Comparison of ENCODE assay signal across 36 cellular contexts in the genomic region with DNA sequence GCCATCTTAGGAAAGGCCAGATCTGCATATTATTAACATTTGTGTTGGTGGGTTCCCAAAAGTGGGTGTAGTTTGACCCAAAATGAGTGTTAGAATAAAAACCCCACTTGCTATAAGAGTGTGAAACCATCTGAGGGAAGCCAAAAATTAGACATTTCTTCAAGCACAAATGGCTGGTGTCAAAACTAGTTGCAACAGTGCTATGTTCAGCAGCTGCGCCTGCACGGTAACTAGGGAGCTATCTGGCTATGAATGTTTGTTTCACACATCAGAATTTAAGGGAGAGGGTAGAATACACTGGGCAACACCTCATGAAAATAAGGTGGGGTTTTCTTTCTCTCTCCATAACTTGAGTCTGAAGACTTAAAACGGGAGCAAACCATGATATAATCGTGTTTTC. TPM values are rescaled to one million over a fixed set of nuclear protein-coding genes. Genes with fewer than 3 reads are reported as not detected.
"Had no signal": no experiment of that assay in that cellular context is flagged by ENCODE, and none has a peak within 500 bp of the region (broad histone marks: within the 10 kb centered on the region; RNA-seq: fewer than 3 reads in every experiment).

No MANE protein-coding gene starts in this region.

- H3K27ac Mint-ChIP-seq: activated B cell treated with CpG ODN at 0.5 μM for 24 hours; activated CD8-positive, alpha-beta memory T cell treated with anti-CD3 and anti-CD28 coated beads, Interleukin-2, amount 10 ng/mL, durations not matched to agents 7 days and 5 days; activated CD8-positive, alpha-beta T cell treated with anti-CD3 and anti-CD28 coated beads, Interleukin-2, amount 10 ng/mL, durations not matched to agents 7 days and 5 days; activated naive CD4-positive, alpha-beta T cell treated with anti-CD3 and anti-CD28 coated beads for 36 hours; activated naive CD4-positive, alpha-beta T cell treated with anti-CD3 and anti-CD28 coated beads, Interleukin-2, amount 50 U/mL, for 24 hours; activated naive CD8-positive, alpha-beta T cell treated with anti-CD3 and anti-CD28 coated beads for 36 hours; activated naive CD8-positive, alpha-beta T cell treated with anti-CD3 and anti-CD28 coated beads, Interleukin-2, amount 50 U/mL, for 24 hours; activated T-helper 1 cell treated with anti-CD3 and anti-CD28 coated beads, Interleukin-12 subunit alpha, Interleukin-12 subunit beta, Interleukin-2, Interleukin-4 antibody, amounts not matched to agents 30 ng/mL and 10 ng/mL and 1 ng/mL, durations not matched to agents 14 hours and 24 hours and 36 hours; activated T-helper 2 cell treated with anti-CD3 and anti-CD28 coated beads, Interferon-gamma antibody, Interleukin-2, Interleukin-4, amounts not matched to agents 10 μg/mL and 5 μg/mL and 100 μg/mL, durations not matched to agents 14 hours and 24 hours and 36 hours; dendritic cell treated with granulocyte-macrophage colony-stimulating factor and Interleukin-4, amounts not matched to agents 40 ng/mL and 50 ng/mL, for 4 days; endodermal cell; T-helper 17 cell; T-helper 2 cell treated with Interferon-gamma antibody and Interleukin-4, amounts not matched to agents 5 μg/mL and 100 μg/mL, for 36 hours had no signal

- DNase-seq: activated B cell treated with CpG ODN at 0.5 μM for 24 hours; activated CD4-positive, alpha-beta T cell treated with anti-CD3 and anti-CD28 coated beads for 48 hours; activated CD4-positive, alpha-beta T cell treated with anti-CD3 and anti-CD28 coated beads, Interleukin-2, amount 50 U/mL, for 1 hour; activated CD4-positive, alpha-beta T cell treated with anti-CD3 and anti-CD28 coated beads, Interleukin-2, amount 50 U/mL, for 48 hours; activated CD8-positive, alpha-beta memory T cell treated with anti-CD3 and anti-CD28 coated beads, Interleukin-2, amount 10 ng/mL, durations not matched to agents 7 days and 5 days; activated CD8-positive, alpha-beta memory T cell treated with anti-CD3 and anti-CD28 coated beads, Interleukin-2, amount 50 U/mL, for 4 hours; activated CD8-positive, alpha-beta T cell treated with anti-CD3 and anti-CD28 coated beads, Interleukin-2, amount 10 ng/mL, durations not matched to agents 7 days and 5 days; activated effector memory CD4-positive, alpha-beta T cell treated with anti-CD3 and anti-CD28 coated beads, Interleukin-2, amount 50 U/mL, for 16 hours; activated naive CD4-positive, alpha-beta T cell treated with anti-CD3 and anti-CD28 coated beads for 36 hours; activated naive CD8-positive, alpha-beta T cell treated with anti-CD3 and anti-CD28 coated beads for 36 hours; activated naive CD8-positive, alpha-beta T cell treated with anti-CD3 and anti-CD28 coated beads, Interleukin-2, amount 50 U/mL, for 24 hours; activated T-cell treated with anti-CD3 and anti-CD28 coated beads, Interleukin-2, amount 50 U/mL, for 1 hour; activated T-cell treated with anti-CD3 and anti-CD28 coated beads, Interleukin-2, amount 50 U/mL, for 48 hours; adrenal gland; amygdala; aorta; body of pancreas; dorsolateral prefrontal cortex; effector memory CD4-positive, alpha-beta T cell; endodermal cell; foreskin fibroblast; T-helper 1 cell; T-helper 17 cell; T1000; WERI-Rb-1 had no signal

- H3K4me1 ChIP-seq: adrenal gland, body of pancreas had no signal

- H3K4me3 ChIP-seq: adrenal gland, body of pancreas, cardiac muscle cell, coronary artery, dorsolateral prefrontal cortex had no signal

- H3K36me3 Mint-ChIP-seq: activated CD8-positive, alpha-beta memory T cell treated with anti-CD3 and anti-CD28 coated beads, Interleukin-2, amount 10 ng/mL, durations not matched to agents 7 days and 5 days; activated naive CD4-positive, alpha-beta T cell treated with anti-CD3 and anti-CD28 coated beads, Interleukin-2, amount 50 U/mL, for 24 hours; activated naive CD8-positive, alpha-beta T cell treated with anti-CD3 and anti-CD28 coated beads for 36 hours had no signal

- H3K9me3 ChIP-seq: adrenal gland, body of pancreas had no signal

- ATAC-seq: activated CD4-positive, CD25-positive, alpha-beta regulatory T cell treated with anti-CD3 and anti-CD28 coated beads, Interleukin-2, amount 50 U/mL, for 24 hours; activated CD8-positive, alpha-beta memory T cell treated with anti-CD3 and anti-CD28 coated beads, Interleukin-2, amount 10 ng/mL, durations not matched to agents 7 days and 5 days; activated CD8-positive, alpha-beta T cell treated with anti-CD3 and anti-CD28 coated beads, Interleukin-2, amount 10 ng/mL, durations not matched to agents 7 days and 5 days; activated naive CD8-positive, alpha-beta T cell treated with anti-CD3 and anti-CD28 coated beads, Interleukin-2, amount 50 U/mL, for 24 hours; body of pancreas; esophagus mucosa; T-helper 17 cell had no signal

- H3K27me3 Mint-ChIP-seq: activated CD8-positive, alpha-beta memory T cell treated with anti-CD3 and anti-CD28 coated beads, Interleukin-2, amount 10 ng/mL, durations not matched to agents 7 days and 5 days; dendritic cell treated with granulocyte-macrophage colony-stimulating factor and Interleukin-4, amounts not matched to agents 40 ng/mL and 50 ng/mL, for 4 days had no signal

- H3K27me3 ChIP-seq: adrenal gland, body of pancreas, cardiac muscle cell, dorsolateral prefrontal cortex had no signal

- H3K4me3 Mint-ChIP-seq: activated B cell treated with CpG ODN at 0.5 μM for 24 hours; activated CD8-positive, alpha-beta memory T cell treated with anti-CD3 and anti-CD28 coated beads, Interleukin-2, amount 10 ng/mL, durations not matched to agents 7 days and 5 days; activated CD8-positive, alpha-beta T cell treated with anti-CD3 and anti-CD28 coated beads, Interleukin-2, amount 10 ng/mL, durations not matched to agents 7 days and 5 days; activated naive CD4-positive, alpha-beta T cell treated with anti-CD3 and anti-CD28 coated beads for 36 hours; activated naive CD4-positive, alpha-beta T cell treated with anti-CD3 and anti-CD28 coated beads, Interleukin-2, amount 50 U/mL, for 24 hours; activated naive CD8-positive, alpha-beta T cell treated with anti-CD3 and anti-CD28 coated beads for 36 hours; activated naive CD8-positive, alpha-beta T cell treated with anti-CD3 and anti-CD28 coated beads, Interleukin-2, amount 50 U/mL, for 24 hours; activated T-helper 1 cell treated with anti-CD3 and anti-CD28 coated beads, Interleukin-12 subunit alpha, Interleukin-12 subunit beta, Interleukin-2, Interleukin-4 antibody, amounts not matched to agents 30 ng/mL and 10 ng/mL and 1 ng/mL, durations not matched to agents 14 hours and 24 hours and 36 hours; central memory CD8-positive, alpha-beta T cell; dendritic cell treated with granulocyte-macrophage colony-stimulating factor and Interleukin-4, amounts not matched to agents 40 ng/mL and 50 ng/mL, for 4 days; endodermal cell; T-helper 17 cell; T-helper 2 cell treated with Interferon-gamma antibody and Interleukin-4, amounts not matched to agents 5 μg/mL and 100 μg/mL, for 36 hours had no signal

- H3K27ac ChIP-seq: adrenal gland, body of pancreas, cardiac muscle cell, coronary artery, dorsolateral prefrontal cortex, WERI-Rb-1 had no signal

- H3K36me3 ChIP-seq: adrenal gland, cardiac muscle cell, WERI-Rb-1 had no signal

- H3K4me1 Mint-ChIP-seq: activated B cell treated with CpG ODN at 0.5 μM for 24 hours; activated CD8-positive, alpha-beta memory T cell treated with anti-CD3 and anti-CD28 coated beads, Interleukin-2, amount 10 ng/mL, durations not matched to agents 7 days and 5 days; activated naive CD4-positive, alpha-beta T cell treated with anti-CD3 and anti-CD28 coated beads, Interleukin-2, amount 50 U/mL, for 24 hours; activated naive CD8-positive, alpha-beta T cell treated with anti-CD3 and anti-CD28 coated beads for 36 hours; activated naive CD8-positive, alpha-beta T cell treated with anti-CD3 and anti-CD28 coated beads, Interleukin-2, amount 50 U/mL, for 24 hours; central memory CD8-positive, alpha-beta T cell; T-helper 17 cell had no signal

- H3K9me3 Mint-ChIP-seq: activated naive CD4-positive, alpha-beta T cell treated with anti-CD3 and anti-CD28 coated beads for 36 hours; activated naive CD8-positive, alpha-beta T cell treated with anti-CD3 and anti-CD28 coated beads for 36 hours; activated T-helper 1 cell treated with anti-CD3 and anti-CD28 coated beads, Interleukin-12 subunit alpha, Interleukin-12 subunit beta, Interleukin-2, Interleukin-4 antibody, amounts not matched to agents 30 ng/mL and 10 ng/mL and 1 ng/mL, durations not matched to agents 14 hours and 24 hours and 36 hours; activated T-helper 2 cell treated with anti-CD3 and anti-CD28 coated beads, Interferon-gamma antibody, Interleukin-2, Interleukin-4, amounts not matched to agents 10 μg/mL and 5 μg/mL and 100 μg/mL, durations not matched to agents 14 hours and 24 hours and 36 hours; central memory CD8-positive, alpha-beta T cell; T-helper 2 cell treated with Interferon-gamma antibody and Interleukin-4, amounts not matched to agents 5 μg/mL and 100 μg/mL, for 36 hours had no signal

RNA-seq across cellular contexts. Expression of a gene that starts 15.8 kb away (rescaled TPM):
- total RNA-seq: activated B cell treated with CpG ODN at 0.5 μM for 24 hours; activated CD8-positive, alpha-beta memory T cell treated with anti-CD3 and anti-CD28 coated beads for 36 hours; activated CD8-positive, alpha-beta memory T cell treated with anti-CD3 and anti-CD28 coated beads, Interleukin-2, amount 10 ng/mL, durations not matched to agents 7 days and 5 days; activated CD8-positive, alpha-beta T cell treated with anti-CD3 and anti-CD28 coated beads, Interleukin-2, amount 10 ng/mL, durations not matched to agents 7 days and 5 days; activated naive CD4-positive, alpha-beta T cell treated with anti-CD3 and anti-CD28 coated beads for 36 hours; activated naive CD8-positive, alpha-beta T cell treated with anti-CD3 and anti-CD28 coated beads for 36 hours; activated T-helper 1 cell treated with anti-CD3 and anti-CD28 coated beads, Interleukin-12 subunit alpha, Interleukin-12 subunit beta, Interleukin-2, Interleukin-4 antibody, amounts not matched to agents 30 ng/mL and 10 ng/mL and 1 ng/mL, durations not matched to agents 14 hours and 24 hours and 36 hours; activated T-helper 2 cell treated with anti-CD3 and anti-CD28 coated beads, Interferon-gamma antibody, Interleukin-2, Interleukin-4, amounts not matched to agents 10 μg/mL and 5 μg/mL and 100 μg/mL, durations not matched to agents 14 hours and 24 hours and 36 hours; T-helper 17 cell had no signal
